ENCODE assay signal across 8 cellular contexts in genomic region chr14:59507063-59507751, GRCh38. TPM values are rescaled to one million over a fixed set of nuclear protein-coding genes. Genes with fewer than 3 reads are reported as not detected.
A peak's percentile ranks its signal among the peaks of the same experiment; 100 is the strongest.
DNase-seq lines count a peak whose midpoint lies in the region; ATAC-seq, FAIRE-seq and TF ChIP-seq lines count a peak whose summit lies in the region.

No MANE protein-coding gene starts in this region.

- no peak overlapping the region for H3K27ac ChIP-seq in A549
- H3K27ac ChIP-seq in liver (ENCODE audit: low read depth in 1 of 2, low read length in 2 of 2) = no peak overlapping the region

- no peaks in the 10 kb centered on the region for H3K27me3 ChIP-seq in liver (ENCODE audit: control insufficient read depth in 4 of 4, insufficient read depth in 4 of 4, low read length in 3 of 4)

- FAIRE-seq in A549 (lab: Jason Lieb, UNC) = no peak

- TF ChIP-seq RAD21 in A549 (conservative IDR thresholded peaks at IDR 0.05 in 1 of 2, IDR thresholded peaks at IDR 0.05 in 1 of 2) (peak; percentile 50 to 62; a peak in 4 of 5 replicates), liver (IDR thresholded peaks at IDR 0.05) (peak; percentile 57 to 72)

- CTCF ChIA-PET in A549 (lab: Yijun Ruan, JAX) (interaction anchor here (0.6 to 6.5 kb wide), 19 partner anchors 8 to 677 kb away, joined by 3 to 52 read pairs (median 4); partner anchors contain the start of genes CCDC175, JKAMP and L3HYPDH), T-cell (lab: Charles Lee) (interaction anchor here (1.3 to 2.1 kb wide), 5 partner anchors 70 to 677 kb away, joined by 3 to 9 read pairs (median 7); partner anchors contain the start of gene CCDC175 (in 2 of the 2))

- ATAC-seq in A549 = peak; percentile 95
- ATAC-seq in HG02798 (IDR thresholded peaks at IDR 0.05; ENCODE audit: poor library complexity, unreplicated experiment) = peak; percentile 84
- ATAC-seq in T-cell (replicated peaks in 1 of 4) = peak in 3 of 4 experiments; percentile 70 to 73 (median 71)

- no peak overlapping the region for H3K4me3 ChIP-seq in A549
- H3K4me3 ChIP-seq in liver (ENCODE audit: low read depth in 1 of 3, low read length in 3 of 3) = no peak overlapping the region

- no peak overlapping the region for H3K4me2 ChIP-seq in A549

- peaks cover 1 to 7% (median 6%) of the 10 kb centered on the region in 4 donors for H3K36me3 ChIP-seq in liver (ENCODE audit: control insufficient read depth in 4 of 4, insufficient read depth in 3 of 4, low read depth in 1 of 4, low read length in 3 of 4)

- H3K9me3 Mint-ChIP-seq in T-cell = no peaks in the 10 kb centered on the region

- H3K36me3 Mint-ChIP-seq in T-cell = peaks cover 10% of the 10 kb centered on the region

- no peak overlapping the region for H3K27ac Mint-ChIP-seq in T-cell

- peak; percentile 57 for TF ChIP-seq CTCF in A549 (IDR thresholded peaks at IDR 0.05)
- peak; percentile 93 for TF ChIP-seq CTCF in GM12874 (IDR thresholded peaks at IDR 0.05; ENCODE audit: insufficient read depth, low read depth, low read length)
- TF ChIP-seq CTCF in liver (IDR thresholded peaks at IDR 0.05; ENCODE audit: low read depth, low read length, missing input control) = peak; percentile 53

- no peak for TF ChIP-seq POLR2A in A549 (IDR thresholded peaks at IDR 0.05; ENCODE audit: low read length)

- H3K4me1 ChIP-seq in A549 = no peaks in the 10 kb centered on the region
- no peaks in the 10 kb centered on the region for H3K4me1 ChIP-seq in liver (ENCODE audit: control insufficient read depth in 4 of 4, insufficient read depth in 4 of 4, low read length in 3 of 4)

- peaks cover 13 to 16% (median 15%) of the 10 kb centered on the region in 3 donors for H3K4me1 Mint-ChIP-seq in T-cell

- no peak overlapping the region for H3K9ac ChIP-seq in liver (ENCODE audit: low read depth in 1 of 2, low read length in 2 of 2)

- POLR2A ChIA-PET in A549 (lab: Yijun Ruan, JAX) = interaction anchor here (0.9 to 1.9 kb wide), 2 partner anchors 23 to 70 kb away, joined by 3 to 10 read pairs; partner anchors contain the start of genes CCDC175, JKAMP and L3HYPDH
- POLR2A ChIA-PET in T-cell (lab: Charles Lee) = no interaction called here

- no peak overlapping the region for H3K4me3 Mint-ChIP-seq in T-cell

- DNase-seq in A549 (ENCODE audit: low read depth in 1 of 2, low spot score in 1 of 2) (peak; percentile 45 to 63), NCI-H146 (lab: John Stamatoyannopoulos, UW) (peak; percentile 59), T-cell (peak in 29 of 34 experiments; percentile 3 to 49 (median 30))
- DNase-seq in central memory CD4-positive, alpha-beta T cell = peak; percentile 25
- DNase-seq in stimulated activated CD8-positive, alpha-beta memory T cell treated with anti-CD3 and anti-CD28 coated beads, Interleukin-7, amount 100 ng/mL, for 24 hours (ENCODE audit: low read depth) = peak; percentile 15

- H3K27me3 Mint-ChIP-seq in T-cell = peaks cover 6 to 16% of the 10 kb centered on the region in 2 donors

- no peak for TF ChIP-seq EP300 in A549 (IDR thresholded peaks at IDR 0.05)

- H3K9me3 ChIP-seq in A549 = no peaks in the 10 kb centered on the region
- H3K9me3 ChIP-seq in liver (ENCODE audit: control insufficient read depth in 4 of 4, low read length in 3 of 4) = no peaks in the 10 kb centered on the region

TF ChIP-seq in A549, 52 proteins besides CTCF, POLR2A, EP300 and RAD21:
- TF ChIP-seq EHMT2 (IDR thresholded peaks at IDR 0.05; ENCODE audit: low read depth) = no peak
- TF ChIP-seq SMC3 (IDR thresholded peaks at IDR 0.05) = peak; percentile 38; the same call in 2 of the 3 replicates

TF ChIP-seq in liver, 16 proteins besides CTCF, POLR2A, EP300 and RAD21:
- TF ChIP-seq REST (IDR thresholded peaks at IDR 0.05) = peak; percentile 21
- TF ChIP-seq NR2F2 (IDR thresholded peaks at IDR 0.05) = peak; percentile 53
- TF ChIP-seq RXRA (IDR thresholded peaks at IDR 0.05) = peak; percentile 61 to 84
- TF ChIP-seq FOXA1 (IDR thresholded peaks at IDR 0.05) = no peak
- TF ChIP-seq HNF4A (conservative IDR thresholded peaks at IDR 0.05) = peak in 1 of 2 donors; percentile 37
- TF ChIP-seq YY1 (IDR thresholded peaks at IDR 0.05) = no peak

RNA-seq across cellular contexts. Expression of gene JKAMP, which starts 22.9 kb away (rescaled TPM):
- polyA plus RNA-seq in A549 (2011; rRNA removed) (254 and 266 TPM in 2 replicates), A549 (2017; fragmentation: RNase III; extraction: RNeasy Plus Mini Kit Qiagen cat#74134 plus additional on column Dnase treatment) (86.8 to 89.4 TPM (median 89.1 TPM) in 3 replicates), liver (10 to 100 TPM; 19.7 to 23.9 TPM)
- 85.8 and 91.9 TPM in 2 replicates for polyA plus RNA-seq in A549 (2012; cell fraction: cytosol; rRNA removed)
- polyA plus RNA-seq in A549 (2012; cell fraction: nucleus; rRNA removed) = 49.4 and 74.0 TPM in 2 replicates
- polyA minus RNA-seq in A549 (2011; rRNA and poly(A)+ RNA removed) = 98.6 and 106 TPM in 2 replicates
- total RNA-seq in T-cell (10 to 100 TPM; 13.8 to 27.0 (median 22.0) TPM), liver (10 to 100 TPM; 41.2 to 65.1 TPM)

RNA-seq across cellular contexts. Expression of gene L3HYPDH, which starts 23.0 kb away (rescaled TPM):
- polyA plus RNA-seq in A549 (2011; rRNA removed) = 67.9 and 100.0 TPM in 2 replicates
- 50.6 and 65.1 TPM in 2 replicates for polyA plus RNA-seq in A549 (2012; cell fraction: cytosol; rRNA removed)
- polyA plus RNA-seq in A549 (2012; cell fraction: nucleus; rRNA removed) = 80.6 and 109 TPM in 2 replicates
- polyA plus RNA-seq in A549 (2017; fragmentation: RNase III; extraction: RNeasy Plus Mini Kit Qiagen cat#74134 plus additional on column Dnase treatment) = 47.5 to 56.8 TPM (median 53.8 TPM) in 3 replicates
- 60.6 and 63.6 TPM in 2 replicates for polyA minus RNA-seq in A549 (2011; rRNA and poly(A)+ RNA removed)
- 10 to 100 TPM; 19.5 to 53.6 (median 40.5) TPM for total RNA-seq in T-cell
- total RNA-seq in liver = 10 to 100 TPM in 1 of 2 donors, 1 to 10 TPM in 1; 9.3 to 35.1 TPM
- polyA plus RNA-seq in liver = 10 to 100 TPM; 21.4 to 36.3 TPM

RNA-seq across cellular contexts. Expression of gene GPR135, which starts 42.0 kb away (rescaled TPM):
- polyA plus RNA-seq in A549 (2011; rRNA removed) (2.6 and 3.6 TPM in 2 replicates), A549 (2017; fragmentation: RNase III; extraction: RNeasy Plus Mini Kit Qiagen cat#74134 plus additional on column Dnase treatment) (1.5 to 2.0 TPM (median 1.7 TPM) in 3 replicates), liver (under 1 TPM; 0.22 to 0.31 TPM)
- polyA plus RNA-seq in A549 (2012; cell fraction: cytosol; rRNA removed) = 0.77 and 1.2 TPM in 2 replicates
- polyA plus RNA-seq in A549 (2012; cell fraction: nucleus; rRNA removed) = 9.2 and 17.1 TPM in 2 replicates
- polyA minus RNA-seq in A549 (2011; rRNA and poly(A)+ RNA removed) = 6.0 and 8.3 TPM in 2 replicates
- total RNA-seq in T-cell (1 to 10 TPM; 1.8 to 2.4 (median 2.1) TPM), liver (1 to 10 TPM in 1 of 2 donors, under 1 TPM in 1; 0.56 to 2.9 TPM)
